In the genomic region with DNA sequence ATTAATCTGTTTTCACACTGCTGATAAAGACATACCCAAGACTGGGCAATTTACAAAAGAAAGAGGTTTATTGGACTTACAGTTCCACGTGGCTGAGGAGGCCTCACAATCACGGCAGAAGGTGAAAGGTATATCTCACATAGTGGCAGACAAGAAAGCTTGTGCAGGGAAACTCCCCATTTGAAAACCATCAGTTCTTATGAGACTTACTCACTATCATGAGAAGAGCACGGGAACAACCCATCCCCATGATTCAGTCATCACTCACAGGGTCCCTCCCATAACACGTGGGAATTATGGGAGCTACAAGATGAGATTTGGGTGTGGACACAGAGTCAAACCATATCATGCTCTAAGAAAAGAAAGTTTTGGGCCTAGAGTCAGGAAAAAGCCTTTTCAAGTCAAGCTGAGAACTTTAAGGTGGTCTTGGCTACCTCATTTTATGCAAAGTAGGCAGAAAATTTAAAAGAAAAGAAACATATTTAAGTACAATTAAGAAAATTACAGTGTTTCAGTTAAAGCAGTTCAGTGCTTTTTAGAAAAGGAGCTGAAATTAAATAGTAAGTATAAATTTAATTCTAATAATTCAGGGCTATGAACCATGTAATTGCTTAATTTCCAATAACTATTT, we compare ENCODE assay signal across 1 cellular context.
TF ChIP-seq lines count a peak whose summit lies in the region.

No MANE protein-coding gene starts in this region.

TF ChIP-seq in K562, 482 proteins besides CTCF, POLR2A, EP300 and RAD21 (continued from another document and continues in another):
- no peak for TF ChIP-seq DEAF1 (CRISPR knock-in tag; IDR thresholded peaks at IDR 0.05)
- TF ChIP-seq, protein P1, sequence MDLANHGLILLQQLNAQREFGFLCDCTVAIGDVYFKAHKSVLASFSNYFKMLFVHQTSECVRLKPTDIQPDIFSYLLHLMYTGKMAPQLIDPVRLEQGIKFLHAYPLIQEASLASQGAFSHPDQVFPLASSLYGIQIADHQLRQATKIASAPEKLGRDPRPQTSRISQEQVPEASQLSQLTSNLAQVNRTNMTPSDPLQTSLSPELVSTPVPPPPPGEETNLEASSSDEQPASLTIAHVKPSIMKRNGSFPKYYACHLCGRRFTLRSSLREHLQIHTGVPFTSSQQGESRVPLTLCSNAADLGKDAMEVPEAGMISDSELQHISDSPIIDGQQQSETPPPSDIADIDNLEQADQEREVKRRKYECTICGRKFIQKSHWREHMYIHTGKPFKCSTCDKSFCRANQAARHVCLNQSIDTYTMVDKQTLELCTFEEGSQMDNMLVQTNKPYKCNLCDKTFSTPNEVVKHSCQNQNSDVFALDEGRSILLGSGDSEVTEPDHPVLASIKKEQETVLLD (IDR thresholded peaks at IDR 0.05), result no peak
- TF ChIP-seq NR2F6 (CRISPR knock-in tag; IDR thresholded peaks at IDR 0.05), result no peak
- TF ChIP-seq EP400 (IDR thresholded peaks at IDR 0.05), result 0 out of 2 replicates have a peak, but pooled peaks have one; percentile 28
- no peak for TF ChIP-seq ZFX (CRISPR knock-in tag; IDR thresholded peaks at IDR 0.05)
- no peak for TF ChIP-seq BRD4 (IDR thresholded peaks at IDR 0.05)
- no peak for TF ChIP-seq TARDBP (IDR thresholded peaks at IDR 0.05)
- TF ChIP-seq, protein P2, sequence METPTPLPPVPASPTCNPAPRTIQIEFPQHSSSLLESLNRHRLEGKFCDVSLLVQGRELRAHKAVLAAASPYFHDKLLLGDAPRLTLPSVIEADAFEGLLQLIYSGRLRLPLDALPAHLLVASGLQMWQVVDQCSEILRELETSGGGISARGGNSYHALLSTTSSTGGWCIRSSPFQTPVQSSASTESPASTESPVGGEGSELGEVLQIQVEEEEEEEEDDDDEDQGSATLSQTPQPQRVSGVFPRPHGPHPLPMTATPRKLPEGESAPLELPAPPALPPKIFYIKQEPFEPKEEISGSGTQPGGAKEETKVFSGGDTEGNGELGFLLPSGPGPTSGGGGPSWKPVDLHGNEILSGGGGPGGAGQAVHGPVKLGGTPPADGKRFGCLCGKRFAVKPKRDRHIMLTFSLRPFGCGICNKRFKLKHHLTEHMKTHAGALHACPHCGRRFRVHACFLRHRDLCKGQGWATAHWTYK (CRISPR knock-in tag; IDR thresholded peaks at IDR 0.05), result no peak
- peak; percentile 40; the same call in 1 of the 2 replicates for TF ChIP-seq CTBP1 (IDR thresholded peaks at IDR 0.05; ENCODE audit: borderline replicate concordance)
- TF ChIP-seq NCOR1 (IDR thresholded peaks at IDR 0.05), result no peak
- no peak for TF ChIP-seq YY1 (IDR thresholded peaks at IDR 0.05; ENCODE audit: borderline replicate concordance in 1 of 3, control insufficient read depth in 1 of 3, extremely low read depth in 1 of 3, insufficient read depth in 3 of 3, insufficient read length in 1 of 3, insufficient replicate concordance in 2 of 3, low read depth in 1 of 3, low read length in 2 of 3)
- no peak for TF ChIP-seq HMG20A (CRISPR knock-in tag; conservative IDR thresholded peaks at IDR 0.05)
- no peak for TF ChIP-seq CCAR2 (IDR thresholded peaks at IDR 0.05; ENCODE audit: low read depth, low read length)
- TF ChIP-seq ZNF766 (CRISPR knock-in tag; conservative IDR thresholded peaks at IDR 0.05), result peak; percentile 73; the same call in 1 of the 2 replicates
- no peak for TF ChIP-seq ZNF695 (CRISPR knock-in tag; IDR thresholded peaks at IDR 0.05)
- TF ChIP-seq ATF7 (IDR thresholded peaks at IDR 0.05), result no peak
- no peak for TF ChIP-seq SUPT5H (IDR thresholded peaks at IDR 0.05)
- TF ChIP-seq MNT (conservative IDR thresholded peaks at IDR 0.05), result peak; percentile 40 to 53; a peak in 2 of 4 replicates
- TF ChIP-seq NEUROD1 (IDR thresholded peaks at IDR 0.05; ENCODE audit: borderline replicate concordance, low read depth, low read length, partially characterized antibody), result no peak
- TF ChIP-seq ZNF436 (CRISPR knock-in tag; IDR thresholded peaks at IDR 0.05), result no peak
- TF ChIP-seq ZNF274 (IDR thresholded peaks at IDR 0.05; ENCODE audit: borderline replicate concordance, low read depth, low read length), result no peak
- no peak for TF ChIP-seq CREBBP (IDR thresholded peaks at IDR 0.05; ENCODE audit: low read depth, low read length)
- TF ChIP-seq, protein P3, sequence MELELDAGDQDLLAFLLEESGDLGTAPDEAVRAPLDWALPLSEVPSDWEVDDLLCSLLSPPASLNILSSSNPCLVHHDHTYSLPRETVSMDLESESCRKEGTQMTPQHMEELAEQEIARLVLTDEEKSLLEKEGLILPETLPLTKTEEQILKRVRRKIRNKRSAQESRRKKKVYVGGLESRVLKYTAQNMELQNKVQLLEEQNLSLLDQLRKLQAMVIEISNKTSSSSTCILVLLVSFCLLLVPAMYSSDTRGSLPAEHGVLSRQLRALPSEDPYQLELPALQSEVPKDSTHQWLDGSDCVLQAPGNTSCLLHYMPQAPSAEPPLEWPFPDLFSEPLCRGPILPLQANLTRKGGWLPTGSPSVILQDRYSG (tag; conservative IDR thresholded peaks at IDR 0.05; ENCODE audit: low read depth), result no peak
- TF ChIP-seq, protein P4, sequence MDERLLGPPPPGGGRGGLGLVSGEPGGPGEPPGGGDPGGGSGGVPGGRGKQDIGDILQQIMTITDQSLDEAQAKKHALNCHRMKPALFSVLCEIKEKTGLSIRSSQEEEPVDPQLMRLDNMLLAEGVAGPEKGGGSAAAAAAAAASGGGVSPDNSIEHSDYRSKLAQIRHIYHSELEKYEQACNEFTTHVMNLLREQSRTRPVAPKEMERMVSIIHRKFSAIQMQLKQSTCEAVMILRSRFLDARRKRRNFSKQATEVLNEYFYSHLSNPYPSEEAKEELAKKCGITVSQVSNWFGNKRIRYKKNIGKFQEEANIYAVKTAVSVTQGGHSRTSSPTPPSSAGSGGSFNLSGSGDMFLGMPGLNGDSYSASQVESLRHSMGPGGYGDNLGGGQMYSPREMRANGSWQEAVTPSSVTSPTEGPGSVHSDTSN (CRISPR knock-in tag; IDR thresholded peaks at IDR 0.05; ENCODE audit: low read depth), result no peak
- TF ChIP-seq, protein P4 (tag; conservative IDR thresholded peaks at IDR 0.05; ENCODE audit: low read depth), result peak; percentile 52; the same call in 1 of the 2 replicates
- no peak for TF ChIP-seq SRF (CRISPR knock-in tag; IDR thresholded peaks at IDR 0.05)
- TF ChIP-seq, protein P5, sequence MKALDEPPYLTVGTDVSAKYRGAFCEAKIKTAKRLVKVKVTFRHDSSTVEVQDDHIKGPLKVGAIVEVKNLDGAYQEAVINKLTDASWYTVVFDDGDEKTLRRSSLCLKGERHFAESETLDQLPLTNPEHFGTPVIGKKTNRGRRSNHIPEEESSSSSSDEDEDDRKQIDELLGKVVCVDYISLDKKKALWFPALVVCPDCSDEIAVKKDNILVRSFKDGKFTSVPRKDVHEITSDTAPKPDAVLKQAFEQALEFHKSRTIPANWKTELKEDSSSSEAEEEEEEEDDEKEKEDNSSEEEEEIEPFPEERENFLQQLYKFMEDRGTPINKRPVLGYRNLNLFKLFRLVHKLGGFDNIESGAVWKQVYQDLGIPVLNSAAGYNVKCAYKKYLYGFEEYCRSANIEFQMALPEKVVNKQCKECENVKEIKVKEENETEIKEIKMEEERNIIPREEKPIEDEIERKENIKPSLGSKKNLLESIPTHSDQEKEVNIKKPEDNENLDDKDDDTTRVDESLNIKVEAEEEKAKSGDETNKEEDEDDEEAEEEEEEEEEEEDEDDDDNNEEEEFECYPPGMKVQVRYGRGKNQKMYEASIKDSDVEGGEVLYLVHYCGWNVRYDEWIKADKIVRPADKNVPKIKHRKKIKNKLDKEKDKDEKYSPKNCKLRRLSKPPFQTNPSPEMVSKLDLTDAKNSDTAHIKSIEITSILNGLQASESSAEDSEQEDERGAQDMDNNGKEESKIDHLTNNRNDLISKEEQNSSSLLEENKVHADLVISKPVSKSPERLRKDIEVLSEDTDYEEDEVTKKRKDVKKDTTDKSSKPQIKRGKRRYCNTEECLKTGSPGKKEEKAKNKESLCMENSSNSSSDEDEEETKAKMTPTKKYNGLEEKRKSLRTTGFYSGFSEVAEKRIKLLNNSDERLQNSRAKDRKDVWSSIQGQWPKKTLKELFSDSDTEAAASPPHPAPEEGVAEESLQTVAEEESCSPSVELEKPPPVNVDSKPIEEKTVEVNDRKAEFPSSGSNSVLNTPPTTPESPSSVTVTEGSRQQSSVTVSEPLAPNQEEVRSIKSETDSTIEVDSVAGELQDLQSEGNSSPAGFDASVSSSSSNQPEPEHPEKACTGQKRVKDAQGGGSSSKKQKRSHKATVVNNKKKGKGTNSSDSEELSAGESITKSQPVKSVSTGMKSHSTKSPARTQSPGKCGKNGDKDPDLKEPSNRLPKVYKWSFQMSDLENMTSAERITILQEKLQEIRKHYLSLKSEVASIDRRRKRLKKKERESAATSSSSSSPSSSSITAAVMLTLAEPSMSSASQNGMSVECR (CRISPR knock-in tag; IDR thresholded peaks at IDR 0.05), result no peak
- TF ChIP-seq ZNF77 (CRISPR knock-in tag; IDR thresholded peaks at IDR 0.05), result no peak
- TF ChIP-seq FOS (IDR thresholded peaks at IDR 0.05; ENCODE audit: extremely low read depth, insufficient read length), result no peak
- no peak for TF ChIP-seq ZNF699 (CRISPR knock-in tag; IDR thresholded peaks at IDR 0.05; ENCODE audit: insufficient replicate concordance)
- TF ChIP-seq BMI1 (IDR thresholded peaks at IDR 0.05; ENCODE audit: low read length), result no peak
- no peak for TF ChIP-seq NR2C2 (CRISPR knock-in tag; IDR thresholded peaks at IDR 0.05)
- TF ChIP-seq NR2C2 (tag; IDR thresholded peaks at IDR 0.05), result no peak
- TF ChIP-seq ZNF124 (CRISPR knock-in tag; IDR thresholded peaks at IDR 0.05), result no peak
- TF ChIP-seq NR2C1 (IDR thresholded peaks at IDR 0.05), result no peak
- TF ChIP-seq NR2C1 (tag; IDR thresholded peaks at IDR 0.05), result no peak
- no peak for TF ChIP-seq CHD4 (IDR thresholded peaks at IDR 0.05; ENCODE audit: insufficient read depth, insufficient replicate concordance, low read depth, low read length, poor library complexity, severe bottlenecking)
- no peak for TF ChIP-seq ZBTB11 (CRISPR knock-in tag; IDR thresholded peaks at IDR 0.05)
- no peak for TF ChIP-seq KLF1 (tag; IDR thresholded peaks at IDR 0.05)
- TF ChIP-seq FOSL1 (tag; conservative IDR thresholded peaks at IDR 0.05), result peak; percentile 87
- no peak for TF ChIP-seq ESRRB (CRISPR knock-in tag; IDR thresholded peaks at IDR 0.05; ENCODE audit: borderline replicate concordance)
- TF ChIP-seq ZNF79 (CRISPR knock-in tag; IDR thresholded peaks at IDR 0.05; ENCODE audit: low read depth), result no peak
- peak; percentile 85 for TF ChIP-seq ZNF316 (IDR thresholded peaks at IDR 0.05)
